Comparison of ENCODE assay signal across 28 cellular contexts in the genomic region with DNA sequence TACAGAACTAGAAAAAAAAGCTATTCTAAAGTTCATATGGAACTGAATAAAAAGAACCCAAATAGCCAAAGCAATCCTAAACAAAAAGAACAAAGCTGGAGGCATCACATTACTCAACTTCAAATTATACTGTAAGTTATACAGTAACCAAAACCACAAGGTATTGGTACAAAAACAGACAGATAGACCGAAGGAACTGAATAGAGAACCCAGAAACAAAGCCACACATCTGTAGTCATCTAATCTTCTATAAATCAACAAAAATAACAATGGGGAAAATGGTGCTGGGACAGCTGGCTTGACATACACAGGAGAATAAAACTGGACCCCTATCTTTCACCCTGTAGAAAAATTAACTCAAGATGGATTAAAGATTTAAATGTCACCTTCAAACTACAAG. TPM values are rescaled to one million over a fixed set of nuclear protein-coding genes. Genes with fewer than 3 reads are reported as not detected.
"Had no signal": no experiment of that assay in that cellular context is flagged by ENCODE, and none has a peak within 500 bp of the region (broad histone marks: within the 10 kb centered on the region; RNA-seq: fewer than 3 reads in every experiment).

No MANE protein-coding gene starts in this region.

- H3K36me3 Mint-ChIP-seq: neural progenitor cell; stimulated activated memory B cell treated with anti-CD40 and anti-IgM and Interleukin-4, amounts not matched to agents 10 μg/mL and 1 μg/mL and 100 μg/mL, for 72 hours; type B pancreatic cell had no signal

- ATAC-seq: natural killer cell; psoas muscle; right cardiac atrium; right lobe of liver; stimulated activated memory B cell treated with anti-CD40 and anti-IgM and Interleukin-4, amounts not matched to agents 10 μg/mL and 1 μg/mL and 100 μg/mL, for 72 hours; stimulated activated naive CD8-positive, alpha-beta T cell treated with anti-CD3 and anti-CD28 coated beads, Interleukin-15, amount 100 ng/mL, for 72 hours; stimulated activated naive CD8-positive, alpha-beta T cell treated with anti-CD3 and anti-CD28 coated beads, Interleukin-15, Interleukin-2, amounts not matched to agents 100 U/mL and 50 U/mL, for 24 hours; upper lobe of right lung had no signal

- H3K4me1 Mint-ChIP-seq: nephron; neural progenitor cell; stimulated activated memory B cell treated with anti-CD40 and anti-IgM and Interleukin-4, amounts not matched to agents 10 μg/mL and 1 μg/mL and 100 μg/mL, for 72 hours; stimulated activated naive CD8-positive, alpha-beta T cell treated with anti-CD3 and anti-CD28 coated beads, Interleukin-15, amount 100 ng/mL, for 72 hours had no signal

- DNase-seq: natural killer cell; occipital lobe; ovary; posterior cingulate gyrus; psoas muscle; right cardiac atrium; right lobe of liver; sigmoid colon; small intestine; stimulated activated CD4-positive, alpha-beta T cell treated with anti-CD3 and anti-CD28 coated beads, Interleukin-15, amount 100 ng/mL, for 24 hours; stimulated activated CD4-positive, alpha-beta T cell treated with anti-CD3 and anti-CD28 coated beads, Interleukin-4, amount 100 ng/mL, for 1 hour; stimulated activated CD4-positive, alpha-beta T cell treated with anti-CD3 and anti-CD28 coated beads, Interleukin-4, amount 100 ng/mL, for 4 hours; stimulated activated CD8-positive, alpha-beta memory T cell treated with anti-CD3 and anti-CD28 coated beads, Interleukin-4, amount 100 ng/mL, for 48 hours; stimulated activated naive CD4-positive, alpha-beta T cell; stimulated activated naive CD8-positive, alpha-beta T cell treated with anti-CD3 and anti-CD28 coated beads, Interleukin-15, amount 100 ng/mL, for 72 hours; stimulated activated naive CD8-positive, alpha-beta T cell treated with anti-CD3 and anti-CD28 coated beads, Interleukin-15, Interleukin-2, amounts not matched to agents 100 U/mL and 50 U/mL, for 24 hours; substantia nigra; testis; tibial artery; transverse colon; upper lobe of right lung; uterus had no signal

- H3K4me3 Mint-ChIP-seq: natural killer cell; nephron; neural progenitor cell; stimulated activated memory B cell treated with anti-CD40 and anti-IgM and Interleukin-4, amounts not matched to agents 10 μg/mL and 1 μg/mL and 100 μg/mL, for 72 hours; stimulated activated naive CD8-positive, alpha-beta T cell treated with anti-CD3 and anti-CD28 coated beads, Interleukin-15, amount 100 ng/mL, for 72 hours; type B pancreatic cell had no signal

- H3K27me3 Mint-ChIP-seq: progenitor cell of endocrine pancreas; stimulated activated naive CD8-positive, alpha-beta T cell treated with anti-CD3 and anti-CD28 coated beads, Interleukin-15, amount 100 ng/mL, for 72 hours had no signal

- H3K27ac Mint-ChIP-seq: natural killer cell; nephron; neural progenitor cell; progenitor cell of endocrine pancreas; stimulated activated memory B cell treated with anti-CD40 and anti-IgM and Interleukin-4, amounts not matched to agents 10 μg/mL and 1 μg/mL and 100 μg/mL, for 72 hours; stimulated activated naive CD8-positive, alpha-beta T cell treated with anti-CD3 and anti-CD28 coated beads, Interleukin-15, amount 100 ng/mL, for 72 hours; type B pancreatic cell had no signal

RNA-seq across cellular contexts. Expression of a gene that starts 38.1 kb away (rescaled TPM):
- total RNA-seq: progenitor cell of endocrine pancreas, renal cortical epithelial cell had no signal
